ENCODE assay signal across 21 cellular contexts in the genomic region with DNA sequence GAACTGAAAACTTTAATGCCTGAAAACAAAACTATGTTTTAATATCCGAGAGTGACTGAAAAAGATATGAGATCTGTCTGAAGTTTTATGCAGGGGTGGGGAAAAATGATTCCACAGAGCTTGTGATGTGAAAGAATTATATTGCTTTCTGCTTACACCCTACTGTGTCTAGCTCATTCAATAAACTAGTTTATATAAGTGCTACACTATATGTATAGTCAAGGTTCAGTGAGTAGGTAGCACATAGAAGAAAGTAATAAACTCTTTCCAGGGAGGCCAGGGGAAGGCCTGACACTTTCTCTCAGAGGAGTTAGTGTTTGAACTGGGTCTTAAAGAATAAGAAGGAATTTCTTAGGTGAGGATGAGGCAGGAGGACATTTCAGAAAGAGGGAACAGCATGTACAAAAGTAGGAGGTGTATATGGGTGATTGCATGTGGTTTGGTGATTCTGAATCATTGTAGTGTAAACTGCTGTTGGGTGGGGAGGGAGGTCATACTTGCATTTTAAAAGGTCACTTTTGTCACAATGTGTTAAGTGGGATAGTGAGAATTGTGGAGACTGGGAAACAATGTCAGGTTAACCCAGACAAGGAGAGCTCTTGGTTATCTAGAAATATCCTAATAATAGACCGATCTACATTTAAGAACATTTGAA. TPM values are rescaled to one million over a fixed set of nuclear protein-coding genes. Genes with fewer than 3 reads are reported as not detected.
"Had no signal": no experiment of that assay in that cellular context is flagged by ENCODE, and none has a peak within 500 bp of the region (broad histone marks: within the 10 kb centered on the region; RNA-seq: fewer than 3 reads in every experiment).

No MANE protein-coding gene starts in this region.

- H3K9me3 ChIP-seq: esophagus squamous epithelium, left ventricle myocardium inferior, ovary had no signal

- DNase-seq: activated CD4-positive, alpha-beta memory T cell treated with anti-CD3 and anti-CD28 coated beads, Interleukin-2, amount 10 ng/mL, durations not matched to agents 7 days and 5 days; activated CD4-positive, CD25-positive, alpha-beta regulatory T cell treated with anti-CD3 and anti-CD28 coated beads, Interleukin-2, amount 50 U/mL, for 72 hours; activated CD8-positive, alpha-beta memory T cell treated with anti-CD3 and anti-CD28 coated beads, Interleukin-2, amount 50 U/mL, for 4 hours; activated naive CD4-positive, alpha-beta T cell treated with anti-CD3 and anti-CD28 coated beads, Interleukin-2, amount 10 ng/mL, durations not matched to agents 7 days and 5 days; central memory CD4-positive, alpha-beta T cell; cortex of kidney; effector CD8-positive, alpha-beta T cell; esophagus squamous epithelium; hippocampal formation; left ventricle myocardium inferior; naive B cell; ovary; stimulated activated CD4-positive, alpha-beta T cell treated with anti-CD3 and anti-CD28 coated beads, Interleukin-12 subunit alpha, Interleukin-12 subunit beta, amount 100 ng/mL, for 4 hours; stimulated activated CD4-positive, alpha-beta T cell treated with anti-CD3 and anti-CD28 coated beads, Interleukin-2, amount 100 ng/mL, for 24 hours; substantia nigra; T1000 had no signal

- H3K27me3 ChIP-seq: esophagus squamous epithelium, ovary had no signal

- H3K4me3 Mint-ChIP-seq: activated CD4-positive, alpha-beta memory T cell treated with anti-CD3 and anti-CD28 coated beads, Interleukin-2, amount 10 ng/mL, durations not matched to agents 7 days and 5 days; activated naive CD4-positive, alpha-beta T cell treated with anti-CD3 and anti-CD28 coated beads, Interleukin-2, amount 10 ng/mL, durations not matched to agents 7 days and 5 days; brain; naive B cell; type B pancreatic cell had no signal

- H3K27ac ChIP-seq: esophagus squamous epithelium, left ventricle myocardium inferior, ovary had no signal

- H3K27ac Mint-ChIP-seq: activated CD4-positive, alpha-beta memory T cell treated with anti-CD3 and anti-CD28 coated beads, Interleukin-2, amount 10 ng/mL, durations not matched to agents 7 days and 5 days; activated naive CD4-positive, alpha-beta T cell treated with anti-CD3 and anti-CD28 coated beads, Interleukin-2, amount 10 ng/mL, durations not matched to agents 7 days and 5 days; brain; naive B cell; type B pancreatic cell had no signal

- H3K4me1 Mint-ChIP-seq: activated naive CD4-positive, alpha-beta T cell treated with anti-CD3 and anti-CD28 coated beads, Interleukin-2, amount 10 ng/mL, durations not matched to agents 7 days and 5 days; brain; naive B cell had no signal

- H3K27me3 Mint-ChIP-seq: activated CD4-positive, alpha-beta memory T cell treated with anti-CD3 and anti-CD28 coated beads, Interleukin-2, amount 10 ng/mL, durations not matched to agents 7 days and 5 days; activated naive CD4-positive, alpha-beta T cell treated with anti-CD3 and anti-CD28 coated beads, Interleukin-2, amount 10 ng/mL, durations not matched to agents 7 days and 5 days; type B pancreatic cell had no signal

- H3K9me3 Mint-ChIP-seq: activated naive CD4-positive, alpha-beta T cell treated with anti-CD3 and anti-CD28 coated beads, Interleukin-2, amount 10 ng/mL, durations not matched to agents 7 days and 5 days; type B pancreatic cell had no signal

- H3K36me3 ChIP-seq: esophagus squamous epithelium, left ventricle myocardium inferior, ovary had no signal

- H3K4me1 ChIP-seq: esophagus squamous epithelium, left ventricle myocardium inferior had no signal

- H3K4me3 ChIP-seq: esophagus squamous epithelium, left ventricle myocardium inferior, ovary had no signal

- H3K36me3 Mint-ChIP-seq: activated naive CD4-positive, alpha-beta T cell treated with anti-CD3 and anti-CD28 coated beads, Interleukin-2, amount 10 ng/mL, durations not matched to agents 7 days and 5 days; brain; type B pancreatic cell had no signal

RNA-seq across cellular contexts. Expression of a gene that starts 25.1 kb away (rescaled TPM):
- total RNA-seq: activated CD4-positive, alpha-beta memory T cell treated with anti-CD3 and anti-CD28 coated beads, Interleukin-2, amount 10 ng/mL, durations not matched to agents 7 days and 5 days; endothelial cell of umbilical vein; esophagus squamous epithelium; fibroblast of villous mesenchyme; left ventricle myocardium inferior; mononuclear cell; ovary had no signal

RNA-seq across cellular contexts. Expression of a gene that starts 39.0 kb away (rescaled TPM):
- total RNA-seq: endothelial cell of umbilical vein, fibroblast of villous mesenchyme had no signal
